ENCODE assay signal across 9 cellular contexts in genomic region chr14:23153891-23154796, GRCh38. TPM values are rescaled to one million over a fixed set of nuclear protein-coding genes. Genes with fewer than 3 reads are reported as not detected.
DNase-seq lines count a peak whose midpoint lies in the region; ATAC-seq and TF ChIP-seq lines count a peak whose summit lies in the region.
"Had no signal": no experiment of that assay in that cellular context is flagged by ENCODE, and none has a peak within 500 bp of the region (broad histone marks: within the 10 kb centered on the region; RNA-seq: fewer than 3 reads in every experiment).

No MANE protein-coding gene starts in this region.

- POLR2A ChIA-PET in HEK293 (lab: Yijun Ruan, JAX) = interaction anchor here (0.7 kb wide), 1 partner anchor 37 kb away, joined by 11 read pairs; no protein-coding TSS in a partner anchor

- H3K4me3 ChIP-seq in HEK293 (ENCODE audit: low read depth, low read length) (no peak overlapping the region), foreskin fibroblast (ENCODE audit: low read depth in 1 of 2, low read length in 2 of 2) (peak overlapping the region; percentile 49 to 68), trophoblast cell (ENCODE audit: low read depth, low read length) (no peak overlapping the region)

- H2AFZ ChIP-seq in trophoblast cell (ENCODE audit: insufficient read depth, low read length, poor library complexity) = peak overlapping the region; percentile 19

- H2BK5ac ChIP-seq in trophoblast cell (ENCODE audit: low read depth, low read length, poor library complexity) = peak overlapping the region; percentile 19

- H3K9me3 ChIP-seq in HEK293 (ENCODE audit: control insufficient read depth, insufficient read depth, low read depth, low read length) (no peaks in the 10 kb centered on the region), trophoblast cell (ENCODE audit: insufficient read depth, low read depth, low read length) (no peaks in the 10 kb centered on the region)

- peak overlapping the region; percentile 2 for H3K18ac ChIP-seq in trophoblast cell (ENCODE audit: low read length)

- peak; percentile 91 for DNase-seq in SW480 (ENCODE audit: low spot score)
- peak; percentile 87 to 96 for DNase-seq in foreskin fibroblast
- peak in 1 of 2 donors; percentile 52 for DNase-seq in trophoblast cell
- no peak for DNase-seq in globus pallidus (ENCODE audit: low spot score)
- no peak for DNase-seq in T-helper 2 cell treated with Interferon-gamma antibody and Interleukin-4, amounts not matched to agents 5 μg/mL and 100 μg/mL, for 36 hours (ENCODE audit: low spot score)
- no peak for DNase-seq in pons (ENCODE audit: low spot score)

- no peaks in the 10 kb centered on the region for H3K36me3 Mint-ChIP-seq in T-helper 2 cell treated with Interferon-gamma antibody and Interleukin-4, amounts not matched to agents 5 μg/mL and 100 μg/mL, for 36 hours (ENCODE audit: low read depth)
- H3K36me3 Mint-ChIP-seq: memory B cell had no signal

- no CpG with 5 or more reads among the region's 28 CpGs for WGBS in trophoblast cell (ENCODE audit: extremely low coverage, insufficient coverage, insufficient read length)

- H4K8ac ChIP-seq in trophoblast cell (ENCODE audit: low read depth, low read length) = peak overlapping the region; percentile 7

- H3K23ac ChIP-seq in trophoblast cell (ENCODE audit: low read length) = no peak overlapping the region

- H4K91ac ChIP-seq in trophoblast cell (ENCODE audit: low read depth, low read length) = peak overlapping the region; percentile 26

- H3K4me3 Mint-ChIP-seq in T-helper 2 cell treated with Interferon-gamma antibody and Interleukin-4, amounts not matched to agents 5 μg/mL and 100 μg/mL, for 36 hours = no peak overlapping the region
- H3K4me3 Mint-ChIP-seq: memory B cell had no signal

- H3K4me1 Mint-ChIP-seq in T-helper 2 cell treated with Interferon-gamma antibody and Interleukin-4, amounts not matched to agents 5 μg/mL and 100 μg/mL, for 36 hours (ENCODE audit: low read depth) = peaks cover 11% of the 10 kb centered on the region

- H3K27ac Mint-ChIP-seq in T-helper 2 cell treated with Interferon-gamma antibody and Interleukin-4, amounts not matched to agents 5 μg/mL and 100 μg/mL, for 36 hours = no peak overlapping the region
- H3K27ac Mint-ChIP-seq: memory B cell had no signal

- no peak overlapping the region for H3K27ac ChIP-seq in HEK293 (ENCODE audit: extremely low read depth, low read depth, low read length)
- peak overlapping the region; percentile 65 for H3K27ac ChIP-seq in trophoblast cell (ENCODE audit: low read depth, low read length)

- peaks cover 2% of the 10 kb centered on the region; the same call in 1 of the 2 replicates for H3K4me1 ChIP-seq in HEK293 (ENCODE audit: control insufficient read depth, insufficient read depth, low read length)
- peaks cover 18 to 27% of the 10 kb centered on the region in 2 experiments for H3K4me1 ChIP-seq in trophoblast cell (ENCODE audit: control insufficient read depth in 1 of 2, insufficient read depth in 2 of 2, low read length in 2 of 2)

- peak overlapping the region; percentile 0 for H2BK120ac ChIP-seq in trophoblast cell (ENCODE audit: insufficient read depth, low read length, poor library complexity)

- no peak overlapping the region for H3K4ac ChIP-seq in trophoblast cell (ENCODE audit: low read depth, low read length)

- no peaks in the 10 kb centered on the region for H3K36me3 ChIP-seq in HEK293 (ENCODE audit: control insufficient read depth in 2 of 2, insufficient read depth in 1 of 2, low read length in 2 of 2)
- peaks cover 3 to 10% of the 10 kb centered on the region in 2 experiments for H3K36me3 ChIP-seq in trophoblast cell (ENCODE audit: control insufficient read depth in 1 of 2, insufficient read depth in 2 of 2, low read length in 2 of 2)

- H3K14ac ChIP-seq in trophoblast cell (ENCODE audit: low read length) = peak overlapping the region; percentile 29

- H3K9ac ChIP-seq in trophoblast cell (ENCODE audit: low read length) = no peak overlapping the region

- H2BK12ac ChIP-seq in trophoblast cell (ENCODE audit: low read length) = peak overlapping the region; percentile 47

- peaks cover 12% of the 10 kb centered on the region for H3K79me1 ChIP-seq in trophoblast cell (ENCODE audit: low read length)

- H2AK5ac ChIP-seq in trophoblast cell (ENCODE audit: low read length) = peak overlapping the region; percentile 68

- no peak overlapping the region for H3K4me2 ChIP-seq in trophoblast cell (ENCODE audit: low read length)

- CTCF ChIA-PET in HEK293 (lab: Yijun Ruan, JAX) = no interaction called here

- H3K27me3 ChIP-seq in trophoblast cell (ENCODE audit: insufficient read depth, low read length) = no peaks in the 10 kb centered on the region

- no peaks in the 10 kb centered on the region for H3K79me2 ChIP-seq in trophoblast cell (ENCODE audit: control insufficient read depth, insufficient read depth, low read length, poor library complexity)

- no peak for ATAC-seq in GM21528 (IDR thresholded peaks at IDR 0.05; ENCODE audit: low FRiP score, unreplicated experiment)

- TF ChIP-seq CTCF in HEK293 (tag by site-specific recombination; IDR thresholded peaks at IDR 0.05) (no peak), foreskin fibroblast (IDR thresholded peaks at IDR 0.05; ENCODE audit: low read depth, low read length) (no peak)

- H3K9me3 Mint-ChIP-seq in T-helper 2 cell treated with Interferon-gamma antibody and Interleukin-4, amounts not matched to agents 5 μg/mL and 100 μg/mL, for 36 hours = no peaks in the 10 kb centered on the region
- H3K9me3 Mint-ChIP-seq: memory B cell had no signal

- H3K27me3 Mint-ChIP-seq in T-helper 2 cell treated with Interferon-gamma antibody and Interleukin-4, amounts not matched to agents 5 μg/mL and 100 μg/mL, for 36 hours (ENCODE audit: low read depth) = peaks cover under 1% of the 10 kb centered on the region

- peak overlapping the region; percentile 9 for H4K12ac ChIP-seq in trophoblast cell (ENCODE audit: low read depth, low read length)

TF ChIP-seq in HEK293, 187 proteins besides CTCF, POLR2A, EP300 and RAD21 (continues in another document):
- TF ChIP-seq ZSCAN5A (tag by site-specific recombination; IDR thresholded peaks at IDR 0.05) = no peak
- TF ChIP-seq PRDM1 (tag by site-specific recombination; IDR thresholded peaks at IDR 0.05) = peak; percentile 60
- no peak for TF ChIP-seq ZNF621 (tag by site-specific recombination; IDR thresholded peaks at IDR 0.05)
- no peak for TF ChIP-seq ZNF488 (tag by site-specific recombination; IDR thresholded peaks at IDR 0.05)
- TF ChIP-seq ZNF121 (tag by site-specific recombination; IDR thresholded peaks at IDR 0.05) = no peak
- TF ChIP-seq ZSCAN4 (tag by site-specific recombination; IDR thresholded peaks at IDR 0.05) = no peak
- TF ChIP-seq ZBTB20 (tag by site-specific recombination; IDR thresholded peaks at IDR 0.05) = no peak
- TF ChIP-seq GLI4 (tag by site-specific recombination; IDR thresholded peaks at IDR 0.05) = no peak
- no peak for TF ChIP-seq HOXD13 (CRISPR knock-in tag; IDR thresholded peaks at IDR 0.05; ENCODE audit: borderline replicate concordance)
- no peak for TF ChIP-seq ZNF791 (tag by site-specific recombination; IDR thresholded peaks at IDR 0.05)
- TF ChIP-seq EGR2 (tag by site-specific recombination; IDR thresholded peaks at IDR 0.05; ENCODE audit: low read depth) = peak; percentile 86
- no peak for TF ChIP-seq ZNF155 (tag by site-specific recombination; IDR thresholded peaks at IDR 0.05)
- TF ChIP-seq ZNF311 (tag by site-specific recombination; IDR thresholded peaks at IDR 0.05; ENCODE audit: borderline replicate concordance) = no peak

RNA-seq across cellular contexts. Expression of gene SLC7A8, which starts 29.3 kb away (rescaled TPM):
- polyA plus RNA-seq in trophoblast cell (2013) = 715 and 802 TPM in 2 replicates

RNA-seq across cellular contexts. Expression of gene CEBPE, which starts 35.1 kb away (rescaled TPM):
- polyA plus RNA-seq in trophoblast cell (2013) = 0.33 and 0.37 TPM in 2 replicates

RNA-seq across cellular contexts. Expression of gene CIROP, which starts 49.4 kb away (rescaled TPM):
- polyA plus RNA-seq in trophoblast cell (2013) = 0.01 and 0.03 TPM in 2 replicates

RNA-seq across cellular contexts. Expression of gene C14orf119, which starts 58.8 kb away (rescaled TPM):
- polyA plus RNA-seq in trophoblast cell (2013) = 40.8 and 43.3 TPM in 2 replicates

RNA-seq across cellular contexts. Expression of gene ACIN1, which starts 59.2 kb away (rescaled TPM):
- 136 and 142 TPM in 2 replicates for polyA plus RNA-seq in trophoblast cell (2013)

Comparison
In these comparisons a context has a peak if more than half of its experiments do, and no peak if none do; other contexts are left out.
1. H3K4me3 ChIP-seq: peak in foreskin fibroblast (2 of 2); none in HEK293 (single experiment) and trophoblast cell (single experiment).
2. DNase-seq: peak in SW480 (single experiment) and foreskin fibroblast (2 of 2); none in globus pallidus (single experiment), T-helper 2 cell treated with Interferon-gamma antibody and Interleukin-4, amounts not matched to agents 5 μg/mL and 100 μg/mL, for 36 hours (single experiment) and pons (single experiment).